ENCODE assay signal across 1 cellular context in genomic region chr4:185395255-185395955, GRCh38.
TF ChIP-seq lines count a peak whose summit lies in the region.

TSS of gene LRP2BP (minus strand) at chr4:185395924. CDS start at chr4:185378186, 17,738 bp downstream.

TF ChIP-seq in GM12878, 131 proteins besides CTCF, POLR2A, EP300 and RAD21 (continued from another document):
- TF ChIP-seq ZBTB11 (CRISPR knock-in tag; IDR thresholded peaks at IDR 0.05) (no peak), ZNF207 (IDR thresholded peaks at IDR 0.05; ENCODE audit: borderline replicate concordance) (no peak)
